In genomic region chr3:102361013-102361412, GRCh38 we compare ENCODE assay signal across 26 cellular contexts.
"Had no signal": no experiment of that assay in that cellular context is flagged by ENCODE, and none has a peak within 500 bp of the region (broad histone marks: within the 10 kb centered on the region; RNA-seq: fewer than 3 reads in every experiment).

No MANE protein-coding gene starts in this region.

- H3K27ac Mint-ChIP-seq: mesothelial cell of epicardium; natural killer cell treated with Interleukin-12 subunit alpha and Interleukin-12 subunit beta and Interleukin-15 and Interleukin-18, amount 100 ng/mL, for 72 hours; stimulated activated memory B cell treated with anti-CD40 and anti-IgM and Interleukin-4, amounts not matched to agents 10 μg/mL and 1 μg/mL and 100 μg/mL, for 72 hours; type B pancreatic cell had no signal

- H3K27me3 Mint-ChIP-seq: natural killer cell treated with Interleukin-12 subunit alpha and Interleukin-12 subunit beta and Interleukin-15 and Interleukin-18, amount 100 ng/mL, for 72 hours; stimulated activated memory B cell treated with anti-CD40 and anti-IgM and Interleukin-4, amounts not matched to agents 10 μg/mL and 1 μg/mL and 100 μg/mL, for 72 hours; type B pancreatic cell had no signal

- H3K4me1 Mint-ChIP-seq: mesothelial cell of epicardium; naive B cell; stimulated activated memory B cell treated with anti-CD40 and anti-IgM and Interleukin-4, amounts not matched to agents 10 μg/mL and 1 μg/mL and 100 μg/mL, for 72 hours had no signal

- H3K27ac ChIP-seq: coronary artery, gastrocnemius medialis, prostate gland, sigmoid colon, testis, tibial artery had no signal

- H3K4me3 Mint-ChIP-seq: mesothelial cell of epicardium; naive B cell; natural killer cell treated with Interleukin-12 subunit alpha and Interleukin-12 subunit beta and Interleukin-15 and Interleukin-18, amount 100 ng/mL, for 72 hours; neural crest cell; stimulated activated memory B cell treated with anti-CD40 and anti-IgM and Interleukin-4, amounts not matched to agents 10 μg/mL and 1 μg/mL and 100 μg/mL, for 72 hours; type B pancreatic cell had no signal

- H3K36me3 ChIP-seq: gastrocnemius medialis, prostate gland, sigmoid colon, tibial artery had no signal

- H3K4me1 ChIP-seq: gastrocnemius medialis, prostate gland, sigmoid colon, testis, tibial artery had no signal

- DNase-seq: dermis blood vessel endothelial cell; effector memory CD4-positive, alpha-beta T cell; erythroblast; foreskin fibroblast; gastrocnemius medialis; head of caudate nucleus; kidney; mesenchymal stem cell; mucosa of descending colon; naive B cell; nucleus accumbens; right cardiac atrium; sigmoid colon; stimulated activated CD4-positive, alpha-beta T cell treated with anti-CD3 and anti-CD28 coated beads, Interleukin-4, amount 100 ng/mL, for 4 hours; stimulated activated naive CD8-positive, alpha-beta T cell treated with anti-CD3 and anti-CD28 coated beads, Interleukin-15, Interleukin-2, amounts not matched to agents 100 U/mL and 50 U/mL, for 24 hours; substantia nigra; testis; tibial artery had no signal

- H3K36me3 Mint-ChIP-seq: mesothelial cell of epicardium, type B pancreatic cell had no signal

- H3K27me3 ChIP-seq: gastrocnemius medialis, sigmoid colon, testis, tibial artery had no signal

- H3K4me3 ChIP-seq: coronary artery, gastrocnemius medialis, lung, mucosa of descending colon, prostate gland, sigmoid colon, testis, tibial artery had no signal

- H3K9me3 ChIP-seq: gastrocnemius medialis, mucosa of descending colon, prostate gland, testis had no signal
